23 cellular contexts compared by ENCODE assay signal in the genomic region with DNA sequence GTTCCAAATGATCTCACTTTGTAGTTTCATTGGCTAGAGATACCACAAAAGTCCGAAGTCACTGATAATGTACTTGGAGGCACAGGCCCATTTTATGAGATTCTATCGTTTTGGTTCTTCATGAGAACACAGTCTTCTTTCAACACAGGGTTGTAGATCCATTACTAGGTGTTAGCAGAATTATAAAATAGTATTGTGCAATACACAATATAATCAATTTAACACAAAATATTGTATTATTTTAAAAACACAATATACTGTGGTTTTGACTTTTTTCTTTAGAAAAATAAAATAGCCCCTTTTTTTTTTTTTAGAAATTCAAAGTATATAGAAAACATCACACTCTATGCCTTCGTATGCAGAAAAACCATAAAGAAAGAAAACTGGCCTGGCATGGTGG.
"Had no signal": no experiment of that assay in that cellular context is flagged by ENCODE, and none has a peak within 500 bp of the region (broad histone marks: within the 10 kb centered on the region; RNA-seq: fewer than 3 reads in every experiment).

No MANE protein-coding gene starts in this region.

- H3K36me3 Mint-ChIP-seq: activated CD4-positive, alpha-beta memory T cell treated with anti-CD3 and anti-CD28 coated beads for 36 hours; activated naive CD4-positive, alpha-beta T cell treated with anti-CD3 and anti-CD28 coated beads, Interleukin-2, amount 10 ng/mL, durations not matched to agents 7 days and 5 days; activated naive CD8-positive, alpha-beta T cell treated with anti-CD3 and anti-CD28 coated beads for 36 hours had no signal

- ATAC-seq: activated T-helper 17 cell treated with anti-CD3 and anti-CD28 coated beads, Interleukin-2, amount 50 U/mL, for 72 hours had no signal

- H3K27ac Mint-ChIP-seq: activated CD4-positive, alpha-beta memory T cell treated with anti-CD3 and anti-CD28 coated beads for 36 hours; activated CD4-positive, alpha-beta T cell treated with anti-CD3 and anti-CD28 coated beads, Interleukin-2, amount 10 ng/mL, durations not matched to agents 24 days and 14 days; activated naive CD4-positive, alpha-beta T cell treated with anti-CD3 and anti-CD28 coated beads, Interleukin-2, amount 10 ng/mL, durations not matched to agents 7 days and 5 days; activated naive CD8-positive, alpha-beta T cell treated with anti-CD3 and anti-CD28 coated beads for 36 hours; activated T-helper 17 cell treated with anti-CD3 and anti-CD28 coated beads, Interleukin-2, amount 50 U/mL, for 72 hours; T-helper 1 cell treated with Interleukin-12 subunit alpha and Interleukin-12 subunit beta and Interleukin-4 antibody, amounts not matched to agents 30 μg/mL and 1 μg/mL, for 36 hours had no signal

- H3K4me3 Mint-ChIP-seq: activated CD4-positive, alpha-beta memory T cell treated with anti-CD3 and anti-CD28 coated beads for 36 hours; activated CD4-positive, alpha-beta T cell treated with anti-CD3 and anti-CD28 coated beads, Interleukin-2, amount 10 ng/mL, durations not matched to agents 24 days and 14 days; activated naive CD4-positive, alpha-beta T cell treated with anti-CD3 and anti-CD28 coated beads, Interleukin-2, amount 10 ng/mL, durations not matched to agents 7 days and 5 days; activated naive CD8-positive, alpha-beta T cell treated with anti-CD3 and anti-CD28 coated beads for 36 hours; activated T-helper 17 cell treated with anti-CD3 and anti-CD28 coated beads, Interleukin-2, amount 50 U/mL, for 72 hours; T-helper 1 cell treated with Interleukin-12 subunit alpha and Interleukin-12 subunit beta and Interleukin-4 antibody, amounts not matched to agents 30 μg/mL and 1 μg/mL, for 36 hours had no signal

- H3K9me3 Mint-ChIP-seq: activated CD4-positive, alpha-beta T cell treated with anti-CD3 and anti-CD28 coated beads, Interleukin-2, amount 10 ng/mL, durations not matched to agents 24 days and 14 days; activated naive CD4-positive, alpha-beta T cell treated with anti-CD3 and anti-CD28 coated beads, Interleukin-2, amount 10 ng/mL, durations not matched to agents 7 days and 5 days; activated naive CD8-positive, alpha-beta T cell treated with anti-CD3 and anti-CD28 coated beads for 36 hours; activated T-helper 17 cell treated with anti-CD3 and anti-CD28 coated beads, Interleukin-2, amount 50 U/mL, for 72 hours; T-helper 1 cell treated with Interleukin-12 subunit alpha and Interleukin-12 subunit beta and Interleukin-4 antibody, amounts not matched to agents 30 μg/mL and 1 μg/mL, for 36 hours had no signal

- H3K27me3 ChIP-seq: brain microvascular endothelial cell, Peyer's patch, SJSA1 had no signal

- H3K9me3 ChIP-seq: Peyer's patch, SJSA1 had no signal

- H3K4me1 Mint-ChIP-seq: activated CD4-positive, alpha-beta T cell treated with anti-CD3 and anti-CD28 coated beads, Interleukin-2, amount 10 ng/mL, durations not matched to agents 24 days and 14 days; activated naive CD4-positive, alpha-beta T cell treated with anti-CD3 and anti-CD28 coated beads, Interleukin-2, amount 10 ng/mL, durations not matched to agents 7 days and 5 days; activated naive CD8-positive, alpha-beta T cell treated with anti-CD3 and anti-CD28 coated beads for 36 hours; activated T-helper 17 cell treated with anti-CD3 and anti-CD28 coated beads, Interleukin-2, amount 50 U/mL, for 72 hours had no signal

- H3K27ac ChIP-seq: brain microvascular endothelial cell, cardiac muscle cell, RWPE1, SJSA1 had no signal

- H3K4me3 ChIP-seq: cardiac muscle cell, Peyer's patch, SJSA1 had no signal

- DNase-seq: activated CD4-positive, alpha-beta memory T cell treated with anti-CD3 and anti-CD28 coated beads for 36 hours; activated CD4-positive, alpha-beta T cell treated with anti-CD3 and anti-CD28 coated beads for 1 hour; activated CD4-positive, alpha-beta T cell treated with anti-CD3 and anti-CD28 coated beads, Interleukin-2, amount 10 ng/mL, durations not matched to agents 24 days and 14 days; activated gamma-delta T cell treated with Interleukin-2 at 50 U/mL for 16 hours; activated naive CD4-positive, alpha-beta T cell treated with anti-CD3 and anti-CD28 coated beads, Interleukin-2, amount 10 ng/mL, durations not matched to agents 7 days and 5 days; activated naive CD8-positive, alpha-beta T cell treated with anti-CD3 and anti-CD28 coated beads for 36 hours; activated T-cell treated with anti-CD3 and anti-CD28 coated beads for 4 hours; activated T-cell treated with anti-CD3 and anti-CD28 coated beads, Interleukin-2, amount 50 U/mL, for 48 hours; brain microvascular endothelial cell; NCI-H1092; NCI-H1417 treated with DMSO at 0.1 percent for 48 hours; NCI-H1694; NCI-H2029; NCI-H2107; NCI-H2171 treated with DMSO at 0.1 percent for 48 hours; NCI-H526 treated with DMSO at 0.1 percent for 48 hours; NCI-H82 had no signal

- H3K36me3 ChIP-seq: brain microvascular endothelial cell, cardiac muscle cell, Peyer's patch, SJSA1 had no signal
